ENCODE assay signal across 1 cellular context in the genomic region with DNA sequence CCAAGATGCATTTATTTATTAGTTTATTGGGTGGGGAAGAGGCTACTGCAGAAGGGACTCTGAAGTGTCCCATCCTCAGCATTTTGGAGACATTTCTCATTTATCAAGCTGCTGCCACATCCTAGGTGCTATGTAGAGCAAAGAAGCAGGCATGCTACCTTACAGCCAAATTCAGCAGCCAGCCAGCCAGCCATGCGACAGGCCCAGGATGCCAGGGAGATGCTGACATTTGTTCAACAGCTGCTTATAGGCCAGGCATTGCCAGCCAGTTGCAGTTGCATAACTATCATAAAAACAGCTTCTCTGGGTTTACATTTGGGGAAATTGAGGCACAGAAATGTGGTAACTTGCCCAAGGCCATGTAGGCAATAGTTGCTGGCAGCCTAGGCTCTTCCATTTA.
TF ChIP-seq lines count a peak whose summit lies in the region.

No MANE protein-coding gene starts in this region.

TF ChIP-seq in HepG2, 621 proteins besides CTCF, POLR2A, EP300 and RAD21:
- TF ChIP-seq CBX1 (IDR thresholded peaks at IDR 0.05; ENCODE audit: low read depth) (no peak), SMARCC2 (IDR thresholded peaks at IDR 0.05) (no peak), SRY (CRISPR knock-in tag; IDR thresholded peaks at IDR 0.05) (no peak), KDM1A (CRISPR knock-in tag; IDR thresholded peaks at IDR 0.05) (no peak), TBL1XR1 (IDR thresholded peaks at IDR 0.05; ENCODE audit: borderline replicate concordance, low read length, partially characterized antibody) (no peak), MEF2D (CRISPR knock-in tag; IDR thresholded peaks at IDR 0.05) (no peak), POLR2G (IDR thresholded peaks at IDR 0.05; ENCODE audit: low read depth, low read length) (no peak), KAT7 (CRISPR knock-in tag; IDR thresholded peaks at IDR 0.05; ENCODE audit: borderline replicate concordance) (no peak), ZNF335 (CRISPR knock-in tag; IDR thresholded peaks at IDR 0.05) (no peak), NCOA5 (CRISPR knock-in tag; IDR thresholded peaks at IDR 0.05) (no peak)
- TF ChIP-seq, protein P1, sequence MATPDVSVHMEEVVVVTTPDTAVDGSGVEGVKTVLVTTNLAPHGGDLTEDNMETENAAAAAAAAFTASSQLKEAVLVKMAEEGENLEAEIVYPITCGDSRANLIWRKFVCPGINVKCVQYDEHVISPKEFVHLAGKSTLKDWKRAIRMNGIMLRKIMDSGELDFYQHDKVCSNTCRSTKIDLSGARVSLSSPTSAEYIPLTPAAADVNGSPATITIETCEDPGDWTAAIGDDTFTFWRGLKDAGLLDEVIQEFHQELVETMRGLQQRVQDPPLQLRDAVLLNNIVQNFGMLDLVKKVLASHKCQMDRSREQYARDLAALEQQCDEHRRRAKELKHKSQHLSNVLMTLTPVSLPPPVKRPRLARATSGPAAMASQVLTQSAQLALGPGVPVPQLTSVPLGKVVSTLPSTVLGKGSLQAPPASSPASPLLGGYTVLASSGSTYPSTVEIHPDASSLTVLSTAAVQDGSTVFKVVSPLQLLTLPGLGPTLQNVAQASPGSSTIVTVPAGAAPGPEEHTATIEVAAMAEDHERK (CRISPR knock-in tag; IDR thresholded peaks at IDR 0.05; ENCODE audit: low read depth) = no peak
- TF ChIP-seq, protein P2, sequence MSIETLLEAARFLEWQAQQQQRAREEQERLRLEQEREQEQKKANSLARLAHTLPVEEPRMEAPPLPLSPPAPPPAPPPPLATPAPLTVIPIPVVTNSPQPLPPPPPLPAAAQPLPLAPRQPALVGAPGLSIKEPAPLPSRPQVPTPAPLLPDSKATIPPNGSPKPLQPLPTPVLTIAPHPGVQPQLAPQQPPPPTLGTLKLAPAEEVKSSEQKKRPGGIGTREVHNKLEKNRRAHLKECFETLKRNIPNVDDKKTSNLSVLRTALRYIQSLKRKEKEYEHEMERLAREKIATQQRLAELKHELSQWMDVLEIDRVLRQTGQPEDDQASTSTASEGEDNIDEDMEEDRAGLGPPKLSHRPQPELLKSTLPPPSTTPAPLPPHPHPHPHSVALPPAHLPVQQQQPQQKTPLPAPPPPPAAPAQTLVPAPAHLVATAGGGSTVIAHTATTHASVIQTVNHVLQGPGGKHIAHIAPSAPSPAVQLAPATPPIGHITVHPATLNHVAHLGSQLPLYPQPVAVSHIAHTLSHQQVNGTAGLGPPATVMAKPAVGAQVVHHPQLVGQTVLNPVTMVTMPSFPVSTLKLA (IDR thresholded peaks at IDR 0.05) = no peak
- TF ChIP-seq, protein P3, sequence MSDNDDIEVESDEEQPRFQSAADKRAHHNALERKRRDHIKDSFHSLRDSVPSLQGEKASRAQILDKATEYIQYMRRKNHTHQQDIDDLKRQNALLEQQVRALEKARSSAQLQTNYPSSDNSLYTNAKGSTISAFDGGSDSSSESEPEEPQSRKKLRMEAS (IDR thresholded peaks at IDR 0.05) = no peak
